ENCODE assay signal across 25 cellular contexts in genomic region chr5:137761020-137761516, GRCh38. TPM values are rescaled to one million over a fixed set of nuclear protein-coding genes. Genes with fewer than 3 reads are reported as not detected.
DNase-seq lines count a peak whose midpoint lies in the region; ATAC-seq and TF ChIP-seq lines count a peak whose summit lies in the region.
"Had no signal": no experiment of that assay in that cellular context is flagged by ENCODE, and none has a peak within 500 bp of the region (broad histone marks: within the 10 kb centered on the region; RNA-seq: fewer than 3 reads in every experiment).

No MANE protein-coding gene starts in this region.

- no peaks in the 10 kb centered on the region for H3K36me3 ChIP-seq in thoracic aorta
- H3K36me3 ChIP-seq: BE2C, thyroid gland, WERI-Rb-1 had no signal

- no peaks in the 10 kb centered on the region for H3K27me3 ChIP-seq in thoracic aorta (replicated peaks; ENCODE audit: insufficient read depth)
- H3K27me3 ChIP-seq: BE2C, thyroid gland had no signal

- H3K4me1 Mint-ChIP-seq in activated T-cell treated with anti-CD3 and anti-CD28 coated beads, Interleukin-2, amount 50 U/mL, for 24 hours (ENCODE audit: low read depth), result peaks cover 4% of the 10 kb centered on the region
- no peaks in the 10 kb centered on the region for H3K4me1 Mint-ChIP-seq in activated CD8-positive, alpha-beta T cell treated with anti-CD3 and anti-CD28 coated beads, Interleukin-2, amount 10 ng/mL, durations not matched to agents 7 days and 5 days (ENCODE audit: low read depth)
- H3K4me1 Mint-ChIP-seq: activated CD4-positive, alpha-beta T cell treated with anti-CD3 and anti-CD28 coated beads, Interleukin-2, amount 10 ng/mL, durations not matched to agents 7 days and 5 days; memory B cell had no signal

- H3K27me3 Mint-ChIP-seq in activated T-cell treated with anti-CD3 and anti-CD28 coated beads, Interleukin-2, amount 50 U/mL, for 24 hours, result no peaks in the 10 kb centered on the region
- peaks cover 4% of the 10 kb centered on the region for H3K27me3 Mint-ChIP-seq in activated CD8-positive, alpha-beta T cell treated with anti-CD3 and anti-CD28 coated beads, Interleukin-2, amount 10 ng/mL, durations not matched to agents 7 days and 5 days (ENCODE audit: low read depth)

- POLR2A ChIA-PET in activated CD8-positive, alpha-beta T cell treated with anti-CD3 and anti-CD28 coated beads, Interleukin-2, amount 10 ng/mL, durations not matched to agents 7 days and 5 days (lab: Charles Lee), result no interaction called here

- DNase-seq in EH (ENCODE audit: low read depth), result peak; percentile 8
- DNase-seq in LNCaP clone FGC (ENCODE audit: low read depth), result peak; percentile 58
- DNase-seq in choroid plexus epithelial cell (ENCODE audit: low read depth), result peak; percentile 39
- DNase-seq in thoracic aorta (ENCODE audit: low spot score), result no peak
- no peak for DNase-seq in activated T-cell treated with anti-CD3 and anti-CD28 coated beads, Interleukin-2, amount 50 U/mL, for 24 hours
- no peak for DNase-seq in GM19240 (ENCODE audit: insufficient read length, low spot score)
- no peak for DNase-seq in activated CD8-positive, alpha-beta T cell treated with anti-CD3 and anti-CD28 coated beads, Interleukin-2, amount 10 ng/mL, durations not matched to agents 7 days and 5 days
- DNase-seq: activated CD4-positive, alpha-beta T cell treated with anti-CD3 and anti-CD28 coated beads, Interleukin-2, amount 10 ng/mL, durations not matched to agents 7 days and 5 days; activated CD8-positive, alpha-beta memory T cell treated with anti-CD3 and anti-CD28 coated beads, Interleukin-2, amount 10 ng/mL, durations not matched to agents 7 days and 5 days; activated naive CD4-positive, alpha-beta T cell treated with anti-CD3 and anti-CD28 coated beads, Interleukin-2, amount 50 U/mL, for 16 hours; BE2C; central memory CD4-positive, alpha-beta T cell; dermis blood vessel endothelial cell; kidney glomerular epithelial cell; MV-4-11; NCI-H146; NCI-H2171; NCI-H526; stimulated activated naive CD4-positive, alpha-beta T cell treated with Interleukin-2 at 50 U/mL for 16 hours; thyroid gland; WERI-Rb-1 had no signal

- no peaks in the 10 kb centered on the region for H3K9me3 Mint-ChIP-seq in activated T-cell treated with anti-CD3 and anti-CD28 coated beads, Interleukin-2, amount 50 U/mL, for 24 hours
- peaks cover 8% of the 10 kb centered on the region for H3K9me3 Mint-ChIP-seq in activated CD8-positive, alpha-beta T cell treated with anti-CD3 and anti-CD28 coated beads, Interleukin-2, amount 10 ng/mL, durations not matched to agents 7 days and 5 days (ENCODE audit: insufficient read depth)
- H3K9me3 Mint-ChIP-seq: activated CD4-positive, alpha-beta T cell treated with anti-CD3 and anti-CD28 coated beads, Interleukin-2, amount 10 ng/mL, durations not matched to agents 7 days and 5 days; memory B cell had no signal

- CTCF ChIA-PET in activated CD8-positive, alpha-beta T cell treated with anti-CD3 and anti-CD28 coated beads, Interleukin-2, amount 10 ng/mL, durations not matched to agents 7 days and 5 days (lab: Charles Lee), result interaction anchor here (1.9 to 2.0 kb wide), 2 partner anchors 18 to 101 kb away, joined by 5 to 6 read pairs; no protein-coding TSS in a partner anchor

- ATAC-seq in thoracic aorta (ENCODE audit: insufficient number of reproducible peaks, low FRiP score, low read depth) (peak; percentile 75), HG02938 (IDR thresholded peaks at IDR 0.05; ENCODE audit: unreplicated experiment) (no peak)
- ATAC-seq in activated CD8-positive, alpha-beta T cell treated with anti-CD3 and anti-CD28 coated beads, Interleukin-2, amount 10 ng/mL, durations not matched to agents 7 days and 5 days, result no peak
- ATAC-seq: activated CD8-positive, alpha-beta memory T cell treated with anti-CD3 and anti-CD28 coated beads, Interleukin-2, amount 10 ng/mL, durations not matched to agents 7 days and 5 days; sciatic nerve had no signal

- no peak overlapping the region for H3K27ac Mint-ChIP-seq in activated T-cell treated with anti-CD3 and anti-CD28 coated beads, Interleukin-2, amount 50 U/mL, for 24 hours
- no peak overlapping the region for H3K27ac Mint-ChIP-seq in activated CD8-positive, alpha-beta T cell treated with anti-CD3 and anti-CD28 coated beads, Interleukin-2, amount 10 ng/mL, durations not matched to agents 7 days and 5 days
- H3K27ac Mint-ChIP-seq: activated CD4-positive, alpha-beta T cell treated with anti-CD3 and anti-CD28 coated beads, Interleukin-2, amount 10 ng/mL, durations not matched to agents 7 days and 5 days; activated CD8-positive, alpha-beta memory T cell treated with anti-CD3 and anti-CD28 coated beads, Interleukin-2, amount 10 ng/mL, durations not matched to agents 7 days and 5 days; memory B cell had no signal

- TF ChIP-seq CTCF in LNCaP clone FGC (IDR thresholded peaks at IDR 0.05; ENCODE audit: control insufficient read depth, extremely low read depth, insufficient read depth), result no peak
- no peak for TF ChIP-seq CTCF in choroid plexus epithelial cell (conservative IDR thresholded peaks at IDR 0.05; ENCODE audit: low read depth, low read length)
- no peak for TF ChIP-seq CTCF in thoracic aorta (IDR thresholded peaks at IDR 0.05)

- peak overlapping the region; percentile 9 to 59 for H3K27ac ChIP-seq in thoracic aorta
- H3K27ac ChIP-seq: SK-N-MC, thyroid gland, WERI-Rb-1 had no signal

- no peak overlapping the region for H3K4me3 Mint-ChIP-seq in activated T-cell treated with anti-CD3 and anti-CD28 coated beads, Interleukin-2, amount 50 U/mL, for 24 hours
- H3K4me3 Mint-ChIP-seq in activated CD8-positive, alpha-beta T cell treated with anti-CD3 and anti-CD28 coated beads, Interleukin-2, amount 10 ng/mL, durations not matched to agents 7 days and 5 days, result no peak overlapping the region
- H3K4me3 Mint-ChIP-seq: activated CD4-positive, alpha-beta T cell treated with anti-CD3 and anti-CD28 coated beads, Interleukin-2, amount 10 ng/mL, durations not matched to agents 7 days and 5 days; activated CD8-positive, alpha-beta memory T cell treated with anti-CD3 and anti-CD28 coated beads, Interleukin-2, amount 10 ng/mL, durations not matched to agents 7 days and 5 days; memory B cell had no signal

- H3K4me3 ChIP-seq in LNCaP clone FGC (ENCODE audit: low read depth, low read length), result no peak overlapping the region
- no peak overlapping the region for H3K4me3 ChIP-seq in choroid plexus epithelial cell (ENCODE audit: low read depth, low read length)
- H3K4me3 ChIP-seq in thoracic aorta, result no peak overlapping the region
- H3K4me3 ChIP-seq: SK-N-MC, thyroid gland had no signal

- H3K4me1 ChIP-seq in thoracic aorta (ENCODE audit: control insufficient read depth in 1 of 2, low read depth in 2 of 2), result peaks cover 0 to 13% of the 10 kb centered on the region in 2 donors
- H3K4me1 ChIP-seq: thyroid gland had no signal

- H3K9me3 ChIP-seq in thoracic aorta, result no peaks in the 10 kb centered on the region
- H3K9me3 ChIP-seq: BE2C, thyroid gland had no signal

- H3K36me3 Mint-ChIP-seq in activated T-cell treated with anti-CD3 and anti-CD28 coated beads, Interleukin-2, amount 50 U/mL, for 24 hours (ENCODE audit: low read depth), result no peaks in the 10 kb centered on the region
- no peaks in the 10 kb centered on the region for H3K36me3 Mint-ChIP-seq in activated CD8-positive, alpha-beta T cell treated with anti-CD3 and anti-CD28 coated beads, Interleukin-2, amount 10 ng/mL, durations not matched to agents 7 days and 5 days (ENCODE audit: low read depth)

RNA-seq across cellular contexts. Expression of gene HNRNPA0, which starts 6.9 kb away (rescaled TPM):
- total RNA-seq in thoracic aorta, result 10 to 100 TPM in 1 of 2 donors, 1 to 10 TPM in 1; 9.3 to 14.9 TPM
- total RNA-seq in activated CD8-positive, alpha-beta T cell treated with anti-CD3 and anti-CD28 coated beads, Interleukin-2, amount 10 ng/mL, durations not matched to agents 7 days and 5 days, result 10 to 100 TPM; 31.3 to 34.0 TPM

RNA-seq across cellular contexts. Expression of gene KLHL3, which starts 25.2 kb away (rescaled TPM):
- total RNA-seq in thoracic aorta, result 10 to 100 TPM in 1 of 2 donors, 1 to 10 TPM in 1; 9.1 to 12.8 TPM
- total RNA-seq in activated CD8-positive, alpha-beta T cell treated with anti-CD3 and anti-CD28 coated beads, Interleukin-2, amount 10 ng/mL, durations not matched to agents 7 days and 5 days, result 10 to 100 TPM; 13.7 to 15.2 TPM

Comparison
In these comparisons a context has a peak if more than half of its experiments do, and no peak if none do; other contexts are left out.
1. DNase-seq: peak in EH (single experiment), LNCaP clone FGC (single experiment) and choroid plexus epithelial cell (single experiment); none in thoracic aorta (single experiment), activated T-cell treated with anti-CD3 and anti-CD28 coated beads, Interleukin-2, amount 50 U/mL, for 24 hours (single experiment), GM19240 (single experiment) and activated CD8-positive, alpha-beta T cell treated with anti-CD3 and anti-CD28 coated beads, Interleukin-2, amount 10 ng/mL, durations not matched to agents 7 days and 5 days (single experiment).